Comparison of ENCODE assay signal across 8 cellular contexts in the genomic region with DNA sequence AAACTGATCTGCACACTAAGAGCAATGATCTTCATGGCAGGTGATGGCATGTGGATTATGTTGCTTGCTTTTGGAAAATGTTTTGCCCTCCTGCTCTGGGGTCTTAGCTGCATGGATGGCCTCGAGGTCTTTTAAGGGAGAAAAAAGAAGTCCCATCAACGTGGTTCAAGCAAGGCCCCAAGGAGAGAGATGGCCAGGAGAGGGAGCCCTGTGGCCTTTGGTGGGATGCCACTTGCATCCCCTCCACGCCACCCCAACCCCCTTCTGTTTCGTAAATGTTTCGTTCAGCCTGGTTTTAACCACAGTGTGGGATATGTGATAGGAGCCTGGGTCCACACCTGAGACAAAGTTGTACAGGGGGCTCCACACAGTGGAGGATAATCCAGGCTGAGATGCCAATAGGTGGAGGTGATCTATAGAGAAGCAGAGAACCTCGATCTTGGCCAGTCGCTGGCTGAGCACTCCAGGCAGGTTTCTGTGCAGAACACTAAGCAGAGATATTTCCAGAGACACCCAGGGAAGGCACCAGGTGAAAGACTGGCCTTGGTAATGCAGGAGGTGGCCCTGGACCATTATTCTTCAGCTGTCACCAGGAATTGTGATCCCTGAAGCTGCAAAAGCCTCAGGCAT. TPM values are rescaled to one million over a fixed set of nuclear protein-coding genes. Genes with fewer than 3 reads are reported as not detected.
DNase-seq lines count a peak whose midpoint lies in the region; ATAC-seq and TF ChIP-seq lines count a peak whose summit lies in the region.

No MANE protein-coding gene starts in this region.

- peak; percentile 72 for ATAC-seq in mucosa of descending colon

- H3K4me1 ChIP-seq in mucosa of descending colon (ENCODE audit: low read depth) = no peaks in the 10 kb centered on the region
- no peaks in the 10 kb centered on the region for H3K4me1 ChIP-seq in effector memory CD4-positive, alpha-beta T cell (ENCODE audit: control insufficient read depth, insufficient read depth, low read length, poor library complexity, severe bottlenecking)

- intact Hi-C loops in mucosa of descending colon (cut with DNase I, micrococcal nuclease) = no loop called here
- intact Hi-C loops in activated CD4-positive, alpha-beta T cell treated with anti-CD3 and anti-CD28 coated beads, Interleukin-2, amount 10 ng/mL, durations not matched to agents 24 days and 14 days (cut with micrococcal nuclease) = no loop called here

- no peaks in the 10 kb centered on the region for H3K36me3 Mint-ChIP-seq in brain
- H3K36me3 Mint-ChIP-seq in activated CD4-positive, alpha-beta T cell treated with anti-CD3 and anti-CD28 coated beads, Interleukin-2, amount 10 ng/mL, durations not matched to agents 24 days and 14 days (ENCODE audit: low read depth) = no peaks in the 10 kb centered on the region

- no peaks in the 10 kb centered on the region for H3K36me3 ChIP-seq in mucosa of descending colon (ENCODE audit: low read depth)
- H3K36me3 ChIP-seq in effector memory CD4-positive, alpha-beta T cell (ENCODE audit: control insufficient read depth, insufficient read depth, low read length) = no peaks in the 10 kb centered on the region

- no peaks in the 10 kb centered on the region for H3K27me3 ChIP-seq in effector memory CD4-positive, alpha-beta T cell (replicated peaks; ENCODE audit: control insufficient read depth, insufficient read depth, low read length, poor library complexity, severe bottlenecking)

- no peaks in the 10 kb centered on the region for H3K9me3 ChIP-seq in mucosa of descending colon
- no peaks in the 10 kb centered on the region for H3K9me3 ChIP-seq in effector memory CD4-positive, alpha-beta T cell (ENCODE audit: control insufficient read depth, low read length)

- H3K27ac ChIP-seq in effector memory CD4-positive, alpha-beta T cell (ENCODE audit: insufficient read depth, low read length, poor library complexity, severe bottlenecking) = no peak overlapping the region

- TF ChIP-seq CTCF in LNCaP clone FGC (IDR thresholded peaks at IDR 0.05; ENCODE audit: control insufficient read depth, extremely low read depth, insufficient read depth) (peak; percentile 61), brain (conservative IDR thresholded peaks at IDR 0.05) (peak; percentile 46 to 54), mucosa of descending colon (IDR thresholded peaks at IDR 0.05) (no peak)

- peaks cover 11% of the 10 kb centered on the region for H3K27me3 Mint-ChIP-seq in brain
- peaks cover 7% of the 10 kb centered on the region for H3K27me3 Mint-ChIP-seq in activated CD4-positive, alpha-beta T cell treated with anti-CD3 and anti-CD28 coated beads, Interleukin-2, amount 10 ng/mL, durations not matched to agents 24 days and 14 days

- DNase-seq in ELF-1 (ENCODE audit: low read depth, low spot score) (peak; percentile 73), LNCaP clone FGC (ENCODE audit: low read depth) (no peak), mucosa of descending colon (peak in 2 of 3 donors; percentile 63 to 82), ureter (ENCODE audit: low spot score) (no peak), 8988T (no peak)
- DNase-seq in activated CD4-positive, alpha-beta T cell treated with anti-CD3 and anti-CD28 coated beads, Interleukin-2, amount 10 ng/mL, durations not matched to agents 24 days and 14 days = no peak
- DNase-seq in effector memory CD4-positive, alpha-beta T cell = no peak

- peaks cover 7% of the 10 kb centered on the region for H3K4me1 Mint-ChIP-seq in brain
- peaks cover 5% of the 10 kb centered on the region for H3K4me1 Mint-ChIP-seq in activated CD4-positive, alpha-beta T cell treated with anti-CD3 and anti-CD28 coated beads, Interleukin-2, amount 10 ng/mL, durations not matched to agents 24 days and 14 days

- no peaks in the 10 kb centered on the region for H3K9me3 Mint-ChIP-seq in brain
- no peaks in the 10 kb centered on the region for H3K9me3 Mint-ChIP-seq in activated CD4-positive, alpha-beta T cell treated with anti-CD3 and anti-CD28 coated beads, Interleukin-2, amount 10 ng/mL, durations not matched to agents 24 days and 14 days

- no peak overlapping the region for H3K4me3 Mint-ChIP-seq in brain
- no peak overlapping the region for H3K4me3 Mint-ChIP-seq in activated CD4-positive, alpha-beta T cell treated with anti-CD3 and anti-CD28 coated beads, Interleukin-2, amount 10 ng/mL, durations not matched to agents 24 days and 14 days

- no peak overlapping the region for H3K27ac Mint-ChIP-seq in brain
- no peak overlapping the region for H3K27ac Mint-ChIP-seq in activated CD4-positive, alpha-beta T cell treated with anti-CD3 and anti-CD28 coated beads, Interleukin-2, amount 10 ng/mL, durations not matched to agents 24 days and 14 days

- H3K4me3 ChIP-seq in LNCaP clone FGC (ENCODE audit: low read depth, low read length) (no peak overlapping the region), mucosa of descending colon (no peak overlapping the region)
- no peak overlapping the region for H3K4me3 ChIP-seq in effector memory CD4-positive, alpha-beta T cell (ENCODE audit: insufficient read depth, low read depth, low read length, poor library complexity, severe bottlenecking)

RNA-seq across cellular contexts. Expression of a gene that starts 25.8 kb away (rescaled TPM):
- 7.0 TPM for polyA plus RNA-seq in brain (ENCODE audit: insufficient read depth, low read depth, low replicate concordance)
- total RNA-seq in mucosa of descending colon = 1 to 10 TPM in 1 of 3 donors, under 1 TPM in 2; 0.49 to 4.8 (median 0.96) TPM
- not detected in 2 replicates for total RNA-seq in activated CD4-positive, alpha-beta T cell treated with anti-CD3 and anti-CD28 coated beads, Interleukin-2, amount 10 ng/mL, durations not matched to agents 24 days and 14 days
- 11.0 TPM for total RNA-seq in ureter

Comparison
In these comparisons a context has a peak if more than half of its experiments do, and no peak if none do; other contexts are left out.
1. DNase-seq: peak in ELF-1 (single experiment) and mucosa of descending colon (2 of 3); none in LNCaP clone FGC (single experiment), activated CD4-positive, alpha-beta T cell treated with anti-CD3 and anti-CD28 coated beads, Interleukin-2, amount 10 ng/mL, durations not matched to agents 24 days and 14 days (single experiment), effector memory CD4-positive, alpha-beta T cell (0 of 3), ureter (single experiment) and 8988T (single experiment).